In the genomic region with DNA sequence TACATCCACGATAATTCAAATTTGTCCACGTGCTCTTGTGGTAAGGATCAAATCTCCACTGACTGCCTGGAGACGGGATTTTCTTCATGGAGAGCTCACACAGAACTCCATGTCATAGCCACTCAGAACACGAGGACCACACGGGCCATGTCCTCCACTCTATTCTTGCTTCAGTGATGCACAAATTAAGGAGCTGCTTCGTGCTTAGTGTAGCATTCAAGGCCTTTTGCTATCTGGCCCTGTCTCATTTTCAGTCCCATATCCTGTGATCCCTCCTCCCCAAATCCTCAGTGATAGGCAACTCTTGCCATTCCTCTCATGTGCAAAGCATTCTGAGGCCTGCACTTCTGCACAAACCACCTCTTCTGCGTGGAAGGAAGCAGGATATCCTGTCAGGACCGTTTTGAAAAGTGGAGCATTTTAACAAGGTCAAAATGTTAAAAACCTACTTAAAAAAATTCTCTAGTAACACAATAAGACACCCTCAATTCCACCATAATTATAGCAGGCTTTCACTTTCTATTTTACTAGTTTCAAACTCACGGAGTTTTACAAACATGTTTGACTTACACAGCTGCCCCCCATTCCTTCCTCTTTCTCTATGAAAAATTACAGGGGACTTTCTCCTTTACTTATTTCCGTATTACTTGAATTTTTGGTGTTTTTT, we compare ENCODE assay signal across 8 cellular contexts. TPM values are rescaled to one million over a fixed set of nuclear protein-coding genes. Genes with fewer than 3 reads are reported as not detected.
A peak's percentile ranks its signal among the peaks of the same experiment; 100 is the strongest.
DNase-seq lines count a peak whose midpoint lies in the region; ATAC-seq and TF ChIP-seq lines count a peak whose summit lies in the region.

No MANE protein-coding gene starts in this region.

- no peaks in the 10 kb centered on the region for H3K79me2 ChIP-seq in parathyroid adenoma
- H3K79me2 ChIP-seq in PC-3 (ENCODE audit: low read length), result no peaks in the 10 kb centered on the region

- H3K27me3 ChIP-seq in parathyroid adenoma (ENCODE audit: control insufficient read depth, insufficient read depth, low read length) (no peaks in the 10 kb centered on the region), PC-3 (ENCODE audit: low read length) (no peaks in the 10 kb centered on the region)

- no peak overlapping the region for H3K4me3 ChIP-seq in parathyroid adenoma (ENCODE audit: low read depth, low read length)
- H3K4me3 ChIP-seq in PC-3 (ENCODE audit: low read length), result no peak overlapping the region

- ATAC-seq in left cardiac atrium, result peak; percentile 10 to 50
- peak; percentile 44 for ATAC-seq in HG03175 (IDR thresholded peaks at IDR 0.05; ENCODE audit: unreplicated experiment)
- ATAC-seq in PC-3, result no peak

- intact Hi-C loops in left cardiac atrium (cut with DNase I) (no loop called here), cardiac septum (cut with DNase I) (no loop called here), PC-3 (cut with micrococcal nuclease) (no loop called here)

- H3K4me1 ChIP-seq in parathyroid adenoma (no peaks in the 10 kb centered on the region), PC-3 (ENCODE audit: insufficient read depth, low read length) (0 out of 2 replicates have a peak, but pooled peaks cover 3% of the 10 kb centered on the region)

- peaks cover 14% of the 10 kb centered on the region for H3K36me3 Mint-ChIP-seq in activated naive CD4-positive, alpha-beta T cell treated with anti-CD3 and anti-CD28 coated beads, Interleukin-2, amount 50 U/mL, for 24 hours

- H4K20me1 ChIP-seq in PC-3 (ENCODE audit: low read length), result no peaks in the 10 kb centered on the region

- no peak for DNase-seq in left cardiac atrium
- no peak for DNase-seq in cardiac septum (ENCODE audit: low spot score)
- DNase-seq in mucosa of gallbladder (ENCODE audit: low spot score), result no peak
- no peak for DNase-seq in NCI-H2171 treated with DMSO at 0.1 percent for 48 hours (lab: John Stamatoyannopoulos, UW)
- no peak for DNase-seq in PC-3

- H2AFZ ChIP-seq in parathyroid adenoma (no peak overlapping the region), PC-3 (ENCODE audit: low read length) (no peak overlapping the region)

- no peaks in the 10 kb centered on the region for H3F3A ChIP-seq in PC-3 (ENCODE audit: low read length, unreplicated experiment)

- no peaks in the 10 kb centered on the region for H3K36me3 ChIP-seq in parathyroid adenoma (ENCODE audit: control insufficient read depth, insufficient read depth, low read length)
- no peaks in the 10 kb centered on the region for H3K36me3 ChIP-seq in PC-3 (ENCODE audit: low read depth, low read length)

- H3K27me3 Mint-ChIP-seq in activated naive CD4-positive, alpha-beta T cell treated with anti-CD3 and anti-CD28 coated beads, Interleukin-2, amount 50 U/mL, for 24 hours, result no peaks in the 10 kb centered on the region

- peaks cover 78% of the 10 kb centered on the region for H3K4me1 Mint-ChIP-seq in activated naive CD4-positive, alpha-beta T cell treated with anti-CD3 and anti-CD28 coated beads, Interleukin-2, amount 50 U/mL, for 24 hours

- H3K9me3 Mint-ChIP-seq in activated naive CD4-positive, alpha-beta T cell treated with anti-CD3 and anti-CD28 coated beads, Interleukin-2, amount 50 U/mL, for 24 hours, result peaks cover 5% of the 10 kb centered on the region

- H3K9ac ChIP-seq in parathyroid adenoma, result no peak overlapping the region
- no peak overlapping the region for H3K9ac ChIP-seq in PC-3 (ENCODE audit: low read length)

- H3K4me2 ChIP-seq in parathyroid adenoma (ENCODE audit: low read length) (no peak overlapping the region), PC-3 (ENCODE audit: low read length) (no peak overlapping the region)

- no TSS peak for BruUV-seq in PC-3 (replicated peaks; lab: Mats Ljungman, UMichigan)

- H3K27ac Mint-ChIP-seq in activated naive CD4-positive, alpha-beta T cell treated with anti-CD3 and anti-CD28 coated beads, Interleukin-2, amount 50 U/mL, for 24 hours, result peak overlapping the region; percentile 99

- no peaks in the 10 kb centered on the region for H3K9me3 ChIP-seq in parathyroid adenoma (ENCODE audit: control insufficient read depth, low read length)
- no peaks in the 10 kb centered on the region for H3K9me3 ChIP-seq in PC-3 (ENCODE audit: low read length)

- H3K27ac ChIP-seq in parathyroid adenoma, result peak overlapping the region; percentile 42
- H3K27ac ChIP-seq in PC-3 (ENCODE audit: low read length), result no peak overlapping the region

- TF ChIP-seq CTCF in parathyroid adenoma (IDR thresholded peaks at IDR 0.05), result no peak
- TF ChIP-seq CTCF in PC-3 (conservative IDR thresholded peaks at IDR 0.05; ENCODE audit: low read depth, low read length), result no peak

- CTCF ChIA-PET in PC-3 (lab: Charles Lee), result no interaction called here

- no peaks in the 10 kb centered on the region for H3K9me2 ChIP-seq in PC-3 (replicated peaks; ENCODE audit: low read length)

- H3K4me3 Mint-ChIP-seq in activated naive CD4-positive, alpha-beta T cell treated with anti-CD3 and anti-CD28 coated beads, Interleukin-2, amount 50 U/mL, for 24 hours, result peak overlapping the region; percentile 82

- POLR2A ChIA-PET in PC-3 (lab: Charles Lee; ENCODE audit: unreplicated experiment), result no interaction called here

RNA-seq across cellular contexts. Expression of a gene that starts 35.2 kb away (rescaled TPM):
- total RNA-seq in left cardiac atrium, result 10 to 100 TPM; 10.6 to 12.5 TPM
- total RNA-seq in cardiac septum, result 3.8 TPM
- total RNA-seq in mucosa of gallbladder, result 56.2 TPM
- total RNA-seq in PC-3 (2014; rRNA removed), result 0.87 and 0.98 TPM in 2 replicates
